2 cellular contexts compared by ENCODE assay signal in the genomic region with DNA sequence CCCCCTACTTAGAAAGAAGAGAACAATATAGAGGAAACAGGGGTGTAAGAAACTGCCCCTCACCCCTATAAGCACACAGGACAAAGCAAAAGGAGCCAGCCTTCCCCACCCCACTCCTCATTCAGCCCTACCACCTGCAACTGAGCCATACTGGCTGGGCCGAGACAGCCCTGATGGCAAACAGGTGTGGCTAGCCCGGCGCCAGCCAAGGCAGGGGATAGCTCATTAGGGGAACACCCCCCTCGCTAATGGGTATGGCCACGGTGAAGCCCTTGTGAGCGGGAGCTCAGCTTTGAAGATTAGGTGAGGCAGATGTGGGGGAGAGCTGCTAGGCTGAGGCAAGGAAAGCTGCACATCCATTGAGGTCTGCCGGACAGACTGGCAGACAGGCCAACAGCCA.
TF ChIP-seq lines count a peak whose summit lies in the region.

No MANE protein-coding gene starts in this region.

TF ChIP-seq in H1, 55 proteins besides CTCF, POLR2A, EP300 and RAD21 (continued from another document):
- TF ChIP-seq CBX8 (IDR thresholded peaks at IDR 0.05; ENCODE audit: borderline replicate concordance, low read depth, low read length), result no peak
- TF ChIP-seq SIX5 (IDR thresholded peaks at IDR 0.05; ENCODE audit: low read depth, low read length), result no peak
- no peak for TF ChIP-seq TBP (IDR thresholded peaks at IDR 0.05; ENCODE audit: low read depth, low read length)
- TF ChIP-seq JUND (IDR thresholded peaks at IDR 0.05; ENCODE audit: low read length), result no peak
- TF ChIP-seq SP4 (IDR thresholded peaks at IDR 0.05; ENCODE audit: low read length), result no peak
- no peak for TF ChIP-seq RBBP5 (IDR thresholded peaks at IDR 0.05; ENCODE audit: borderline replicate concordance, low read depth, low read length)
- TF ChIP-seq GTF2F1 (IDR thresholded peaks at IDR 0.05; ENCODE audit: borderline replicate concordance, low read depth, low read length), result no peak
- no peak for TF ChIP-seq SP1 (IDR thresholded peaks at IDR 0.05; ENCODE audit: low read depth, low read length)
- no peak for TF ChIP-seq TAF1 (IDR thresholded peaks at IDR 0.05; ENCODE audit: low read depth, low read length)
- TF ChIP-seq, protein P1, sequence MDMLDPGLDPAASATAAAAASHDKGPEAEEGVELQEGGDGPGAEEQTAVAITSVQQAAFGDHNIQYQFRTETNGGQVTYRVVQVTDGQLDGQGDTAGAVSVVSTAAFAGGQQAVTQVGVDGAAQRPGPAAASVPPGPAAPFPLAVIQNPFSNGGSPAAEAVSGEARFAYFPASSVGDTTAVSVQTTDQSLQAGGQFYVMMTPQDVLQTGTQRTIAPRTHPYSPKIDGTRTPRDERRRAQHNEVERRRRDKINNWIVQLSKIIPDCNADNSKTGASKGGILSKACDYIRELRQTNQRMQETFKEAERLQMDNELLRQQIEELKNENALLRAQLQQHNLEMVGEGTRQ (IDR thresholded peaks at IDR 0.05; ENCODE audit: low read length), result no peak
- TF ChIP-seq RNF2 (IDR thresholded peaks at IDR 0.05; ENCODE audit: borderline replicate concordance, low read depth, low read length, missing control alignments, poor library complexity, severe bottlenecking), result no peak

TF ChIP-seq in SK-N-SH treated with all-trans-retinoic acid at 6 μM for 48 hours, 23 proteins besides CTCF, POLR2A, EP300 and RAD21 (continued from another document):
- no peak for TF ChIP-seq TOX (CRISPR knock-in tag; IDR thresholded peaks at IDR 0.05; ENCODE audit: borderline replicate concordance)
- TF ChIP-seq, protein P2, sequence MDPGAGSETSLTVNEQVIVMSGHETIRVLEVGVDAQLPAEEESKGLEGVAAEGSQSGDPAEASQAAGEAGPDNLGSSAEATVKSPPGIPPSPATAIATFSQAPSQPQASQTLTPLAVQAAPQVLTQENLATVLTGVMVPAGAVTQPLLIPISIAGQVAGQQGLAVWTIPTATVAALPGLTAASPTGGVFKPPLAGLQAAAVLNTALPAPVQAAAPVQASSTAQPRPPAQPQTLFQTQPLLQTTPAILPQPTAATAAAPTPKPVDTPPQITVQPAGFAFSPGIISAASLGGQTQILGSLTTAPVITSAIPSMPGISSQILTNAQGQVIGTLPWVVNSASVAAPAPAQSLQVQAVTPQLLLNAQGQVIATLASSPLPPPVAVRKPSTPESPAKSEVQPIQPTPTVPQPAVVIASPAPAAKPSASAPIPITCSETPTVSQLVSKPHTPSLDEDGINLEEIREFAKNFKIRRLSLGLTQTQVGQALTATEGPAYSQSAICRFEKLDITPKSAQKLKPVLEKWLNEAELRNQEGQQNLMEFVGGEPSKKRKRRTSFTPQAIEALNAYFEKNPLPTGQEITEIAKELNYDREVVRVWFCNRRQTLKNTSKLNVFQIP (CRISPR knock-in tag; IDR thresholded peaks at IDR 0.05; ENCODE audit: borderline replicate concordance, low read depth), result no peak
- TF ChIP-seq CSDC2 (CRISPR knock-in tag; IDR thresholded peaks at IDR 0.05), result no peak
- TF ChIP-seq, protein P3, sequence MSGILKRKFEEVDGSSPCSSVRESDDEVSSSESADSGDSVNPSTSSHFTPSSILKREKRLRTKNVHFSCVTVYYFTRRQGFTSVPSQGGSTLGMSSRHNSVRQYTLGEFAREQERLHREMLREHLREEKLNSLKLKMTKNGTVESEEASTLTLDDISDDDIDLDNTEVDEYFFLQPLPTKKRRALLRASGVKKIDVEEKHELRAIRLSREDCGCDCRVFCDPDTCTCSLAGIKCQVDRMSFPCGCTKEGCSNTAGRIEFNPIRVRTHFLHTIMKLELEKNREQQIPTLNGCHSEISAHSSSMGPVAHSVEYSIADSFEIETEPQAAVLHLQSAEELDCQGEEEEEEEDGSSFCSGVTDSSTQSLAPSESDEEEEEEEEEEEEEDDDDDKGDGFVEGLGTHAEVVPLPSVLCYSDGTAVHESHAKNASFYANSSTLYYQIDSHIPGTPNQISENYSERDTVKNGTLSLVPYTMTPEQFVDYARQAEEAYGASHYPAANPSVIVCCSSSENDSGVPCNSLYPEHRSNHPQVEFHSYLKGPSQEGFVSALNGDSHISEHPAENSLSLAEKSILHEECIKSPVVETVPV (CRISPR knock-in tag; IDR thresholded peaks at IDR 0.05), result no peak
- no peak for TF ChIP-seq ZFP3 (CRISPR knock-in tag; IDR thresholded peaks at IDR 0.05)
- TF ChIP-seq ARNTL (CRISPR knock-in tag; IDR thresholded peaks at IDR 0.05; ENCODE audit: borderline replicate concordance, low read depth), result no peak
- no peak for TF ChIP-seq ZNF565 (CRISPR knock-in tag; conservative IDR thresholded peaks at IDR 0.05; ENCODE audit: low read depth)
- TF ChIP-seq ESRRG (CRISPR knock-in tag; IDR thresholded peaks at IDR 0.05), result no peak
- no peak for TF ChIP-seq PPARA (CRISPR knock-in tag; IDR thresholded peaks at IDR 0.05; ENCODE audit: borderline replicate concordance)
- no peak for TF ChIP-seq SNAI2 (CRISPR knock-in tag; IDR thresholded peaks at IDR 0.05)
- TF ChIP-seq ZNF70 (CRISPR knock-in tag; IDR thresholded peaks at IDR 0.05), result no peak
- TF ChIP-seq, protein P4, sequence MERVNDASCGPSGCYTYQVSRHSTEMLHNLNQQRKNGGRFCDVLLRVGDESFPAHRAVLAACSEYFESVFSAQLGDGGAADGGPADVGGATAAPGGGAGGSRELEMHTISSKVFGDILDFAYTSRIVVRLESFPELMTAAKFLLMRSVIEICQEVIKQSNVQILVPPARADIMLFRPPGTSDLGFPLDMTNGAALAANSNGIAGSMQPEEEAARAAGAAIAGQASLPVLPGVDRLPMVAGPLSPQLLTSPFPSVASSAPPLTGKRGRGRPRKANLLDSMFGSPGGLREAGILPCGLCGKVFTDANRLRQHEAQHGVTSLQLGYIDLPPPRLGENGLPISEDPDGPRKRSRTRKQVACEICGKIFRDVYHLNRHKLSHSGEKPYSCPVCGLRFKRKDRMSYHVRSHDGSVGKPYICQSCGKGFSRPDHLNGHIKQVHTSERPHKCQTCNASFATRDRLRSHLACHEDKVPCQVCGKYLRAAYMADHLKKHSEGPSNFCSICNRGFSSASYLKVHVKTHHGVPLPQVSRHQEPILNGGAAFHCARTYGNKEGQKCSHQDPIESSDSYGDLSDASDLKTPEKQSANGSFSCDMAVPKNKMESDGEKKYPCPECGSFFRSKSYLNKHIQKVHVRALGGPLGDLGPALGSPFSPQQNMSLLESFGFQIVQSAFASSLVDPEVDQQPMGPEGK (CRISPR knock-in tag; IDR thresholded peaks at IDR 0.05; ENCODE audit: borderline replicate concordance), result no peak
- TF ChIP-seq ISL1 (CRISPR knock-in tag; IDR thresholded peaks at IDR 0.05), result no peak
- TF ChIP-seq ZNF8 (CRISPR knock-in tag; IDR thresholded peaks at IDR 0.05), result no peak
TF ChIP-seq in SK-N-SH treated with all-trans-retinoic acid at 6 μM for 48 hours: peak in this region for 0.
